Comparison of ENCODE assay signal across 1 cellular context in the genomic region with DNA sequence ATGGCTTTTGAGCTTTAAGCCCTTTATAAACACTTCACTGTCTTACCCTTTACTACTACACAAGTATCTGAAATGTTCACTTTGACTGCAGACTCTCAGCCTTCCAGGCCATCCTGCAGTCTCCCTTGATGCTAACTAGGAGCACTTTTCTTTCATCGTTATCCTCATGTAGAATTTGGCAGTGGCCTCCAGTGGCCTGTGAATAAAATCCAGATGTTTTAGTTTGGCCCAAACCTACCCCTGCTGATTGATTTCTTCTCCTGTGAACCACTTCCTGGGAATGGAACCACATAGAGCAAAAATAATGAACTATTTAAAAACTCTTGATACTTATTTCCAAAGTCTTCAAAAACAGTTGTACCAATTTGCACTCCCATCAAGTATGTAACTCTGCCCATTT.
A peak's percentile ranks its signal among the peaks of the same experiment; 100 is the strongest.
TF ChIP-seq lines count a peak whose summit lies in the region.

No MANE protein-coding gene starts in this region.

TF ChIP-seq in SK-N-SH, 30 proteins besides CTCF, POLR2A, EP300 and RAD21:
- TF ChIP-seq EZH2phosphoT487 (IDR thresholded peaks at IDR 0.05; ENCODE audit: borderline replicate concordance, low read depth) (no peak), RXRA (IDR thresholded peaks at IDR 0.05; ENCODE audit: borderline replicate concordance, low read depth) (no peak), RCOR1 (IDR thresholded peaks at IDR 0.05; ENCODE audit: low read length) (no peak), FOSL2 (IDR thresholded peaks at IDR 0.05; ENCODE audit: borderline replicate concordance, low read depth) (no peak), TCF12 (IDR thresholded peaks at IDR 0.05) (peak; percentile 31; the same call in 1 of the 2 replicates), NRF1 (IDR thresholded peaks at IDR 0.05; ENCODE audit: low read depth, low read length) (no peak)
- TF ChIP-seq, protein P1, sequence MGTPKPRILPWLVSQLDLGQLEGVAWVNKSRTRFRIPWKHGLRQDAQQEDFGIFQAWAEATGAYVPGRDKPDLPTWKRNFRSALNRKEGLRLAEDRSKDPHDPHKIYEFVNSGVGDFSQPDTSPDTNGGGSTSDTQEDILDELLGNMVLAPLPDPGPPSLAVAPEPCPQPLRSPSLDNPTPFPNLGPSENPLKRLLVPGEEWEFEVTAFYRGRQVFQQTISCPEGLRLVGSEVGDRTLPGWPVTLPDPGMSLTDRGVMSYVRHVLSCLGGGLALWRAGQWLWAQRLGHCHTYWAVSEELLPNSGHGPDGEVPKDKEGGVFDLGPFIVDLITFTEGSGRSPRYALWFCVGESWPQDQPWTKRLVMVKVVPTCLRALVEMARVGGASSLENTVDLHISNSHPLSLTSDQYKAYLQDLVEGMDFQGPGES (IDR thresholded peaks at IDR 0.05; ENCODE audit: low read depth, low read length): no peak
- TF ChIP-seq, protein P2, sequence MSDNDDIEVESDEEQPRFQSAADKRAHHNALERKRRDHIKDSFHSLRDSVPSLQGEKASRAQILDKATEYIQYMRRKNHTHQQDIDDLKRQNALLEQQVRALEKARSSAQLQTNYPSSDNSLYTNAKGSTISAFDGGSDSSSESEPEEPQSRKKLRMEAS (IDR thresholded peaks at IDR 0.05; ENCODE audit: low read depth): no peak
